Comparison of ENCODE assay signal across 9 cellular contexts in genomic region chr9:114224247-114224610, GRCh38.
DNase-seq lines count a peak whose midpoint lies in the region; TF ChIP-seq lines count a peak whose summit lies in the region.
"Had no signal": no experiment of that assay in that cellular context is flagged by ENCODE, and none has a peak within 500 bp of the region (broad histone marks: within the 10 kb centered on the region; RNA-seq: fewer than 3 reads in every experiment).

No MANE protein-coding gene starts in this region.

- in situ Hi-C loops in G401 (cut with HindIII; ENCODE audit: low sequenced_read_pairs) = no loop called here

- H4K20me1 ChIP-seq in Karpas-422 (ENCODE audit: insufficient read depth, low read depth, low read length) = no peaks in the 10 kb centered on the region

- no peak overlapping the region for H2BK5ac ChIP-seq in mesenchymal stem cell (ENCODE audit: low read depth, low read length, poor library complexity, severe bottlenecking)

- H3K9ac ChIP-seq in mesenchymal stem cell (ENCODE audit: low read length) (no peak overlapping the region), Karpas-422 (ENCODE audit: low read length) (no peak overlapping the region)

- no peak overlapping the region for H2BK12ac ChIP-seq in mesenchymal stem cell (ENCODE audit: low read length in 2 of 2)

- H2BK15ac ChIP-seq in mesenchymal stem cell (ENCODE audit: low read depth, poor library complexity, severe bottlenecking) = no peak overlapping the region

- H3K4me2 ChIP-seq in mesenchymal stem cell (ENCODE audit: low read length, poor library complexity, severe bottlenecking) (no peak overlapping the region), Karpas-422 (ENCODE audit: low read depth, low read length, poor library complexity, severe bottlenecking) (no peak overlapping the region)

- H3K4me1 ChIP-seq in mesenchymal stem cell (ENCODE audit: control insufficient read depth, insufficient read depth, low read depth, low read length) = peaks cover 41% of the 10 kb centered on the region
- H3K4me1 ChIP-seq in Karpas-422 (ENCODE audit: low read length) = no peaks in the 10 kb centered on the region
- H3K4me1 ChIP-seq in testis = peaks cover 5% of the 10 kb centered on the region

- H3K14ac ChIP-seq in mesenchymal stem cell (ENCODE audit: low read length in 2 of 2) = no peak overlapping the region

- no peaks in the 10 kb centered on the region for H3K9me3 ChIP-seq in mesenchymal stem cell (ENCODE audit: control insufficient read depth, low read length)
- H3K9me3 ChIP-seq in Karpas-422 (ENCODE audit: low read length) = no peaks in the 10 kb centered on the region
- H3K9me3 ChIP-seq in testis = no peaks in the 10 kb centered on the region

- no peak overlapping the region for H3K18ac ChIP-seq in mesenchymal stem cell (ENCODE audit: low read depth in 1 of 2, low read length in 2 of 2)

- H2AK5ac ChIP-seq in mesenchymal stem cell (ENCODE audit: low read length, severe bottlenecking) = peak overlapping the region; percentile 18

- H3K23ac ChIP-seq in mesenchymal stem cell (ENCODE audit: low read length in 2 of 2) = no peak overlapping the region

- TF ChIP-seq POLR2A in testis (IDR thresholded peaks at IDR 0.05) = no peak

- peaks cover 4% of the 10 kb centered on the region for H3K79me1 ChIP-seq in mesenchymal stem cell (replicated peaks; ENCODE audit: low read length, poor library complexity, severe bottlenecking)

- no peaks in the 10 kb centered on the region for H3K79me2 ChIP-seq in Karpas-422 (ENCODE audit: low read length)

- H3K27ac ChIP-seq in mesenchymal stem cell (ENCODE audit: low read length, poor library complexity, severe bottlenecking) (peak overlapping the region; percentile 30), Karpas-422 (ENCODE audit: low read length) (no peak overlapping the region), testis (no peak overlapping the region)

- H4K8ac ChIP-seq in mesenchymal stem cell (ENCODE audit: low read length) = no peak overlapping the region

- DNase-seq in G401 (ENCODE audit: low spot score) (peak; percentile 47), NCI-H460 (ENCODE audit: extremely low read depth, low read depth) (peak; percentile 69), cerebellar cortex (ENCODE audit: low spot score) (peak; percentile 44), mesenchymal stem cell (peak; percentile 61), Karpas-422 (no peak), SIG-M5 (lab: John Stamatoyannopoulos, UW) (no peak), GM19238 (ENCODE audit: insufficient read length, low spot score) (no peak), testis (no peak)
- DNase-seq: DMS79 had no signal

- H3K36me3 ChIP-seq in mesenchymal stem cell (ENCODE audit: control insufficient read depth in 1 of 2, insufficient read depth in 2 of 2, low read depth in 1 of 2, low read length in 2 of 2) = peaks cover 0 to 43% of the 10 kb centered on the region in 2 experiments
- H3K36me3 ChIP-seq in Karpas-422 (ENCODE audit: insufficient read depth, low read length) = no peaks in the 10 kb centered on the region
- H3K36me3 ChIP-seq in testis (ENCODE audit: low read depth, missing control alignments) = no peaks in the 10 kb centered on the region

- H3K4me3 ChIP-seq in mesenchymal stem cell (ENCODE audit: insufficient read depth in 1 of 2, low read depth in 1 of 2, low read length in 2 of 2) = no peak overlapping the region
- no peak overlapping the region for H3K4me3 ChIP-seq in Karpas-422 (ENCODE audit: low read length)
- no peak overlapping the region for H3K4me3 ChIP-seq in testis

- intact Hi-C loops in testis (cut with DNase I; ENCODE audit: low total_unique reads) = no loop called here

- no peak for TF ChIP-seq CTCF in testis (IDR thresholded peaks at IDR 0.05)

- H2AFZ ChIP-seq in mesenchymal stem cell (ENCODE audit: low read depth, low read length) = no peak overlapping the region
- no peak overlapping the region for H2AFZ ChIP-seq in Karpas-422 (ENCODE audit: low read length)

- no peaks in the 10 kb centered on the region for H3K27me3 ChIP-seq in mesenchymal stem cell (ENCODE audit: control insufficient read depth in 1 of 2, insufficient read depth in 1 of 2, low read length in 2 of 2)
- H3K27me3 ChIP-seq in Karpas-422 (ENCODE audit: low read length) = no peaks in the 10 kb centered on the region
- no peaks in the 10 kb centered on the region for H3K27me3 ChIP-seq in testis

- no peak overlapping the region for H4K91ac ChIP-seq in mesenchymal stem cell (ENCODE audit: low read length)

- 0% methylated on average over 1 of the region's 3 CpGs for WGBS in mesenchymal stem cell
- whole genome bisulfite sequencing in testis, 2 donors = 37 to 49% methylated on average over 3 of the region's 3 CpGs

- H3K4ac ChIP-seq in mesenchymal stem cell (ENCODE audit: low read depth in 1 of 2, low read length in 2 of 2) = peak overlapping the region in 1 of 2 experiments; percentile 15

- H3K9me2 ChIP-seq in Karpas-422 (replicated peaks; ENCODE audit: insufficient read depth, low read length) = no peaks in the 10 kb centered on the region

- no peak overlapping the region for H2BK120ac ChIP-seq in mesenchymal stem cell (ENCODE audit: low read depth, low read length)

Comparison
In these comparisons a context has a peak if more than half of its experiments do, and no peak if none do; other contexts are left out.
1. DNase-seq: peak in G401 (single experiment), NCI-H460 (single experiment), cerebellar cortex (single experiment) and mesenchymal stem cell (single experiment); none in Karpas-422 (single experiment), SIG-M5 (single experiment), GM19238 (single experiment) and testis (single experiment).